8 cellular contexts compared by ENCODE assay signal in the genomic region with DNA sequence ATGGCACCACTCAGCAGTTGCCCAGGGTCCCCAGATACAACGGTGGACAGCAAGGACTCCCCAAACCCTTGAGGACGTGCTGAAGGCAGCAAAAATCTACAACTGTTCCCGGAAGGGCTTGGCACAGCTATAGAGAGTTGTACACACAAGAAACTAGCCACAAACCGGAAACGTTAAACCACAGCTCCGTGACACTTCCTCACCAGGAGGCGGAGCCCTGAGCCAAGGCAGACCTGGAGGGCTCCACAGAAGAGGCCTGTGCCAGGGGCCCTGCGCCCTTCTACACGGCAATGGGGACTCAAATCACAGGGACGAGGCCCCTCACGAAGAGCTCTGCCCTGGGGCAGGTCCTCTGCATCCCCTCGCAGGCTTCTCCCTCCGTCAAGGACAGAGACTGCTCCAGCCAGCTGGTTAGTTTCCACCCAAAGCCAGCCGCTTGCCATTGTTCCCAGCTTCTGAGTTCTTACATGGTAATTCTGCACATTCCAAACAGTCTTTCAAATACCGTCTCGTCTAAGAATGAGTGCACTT.
DNase-seq lines count a peak whose midpoint lies in the region; ATAC-seq and TF ChIP-seq lines count a peak whose summit lies in the region.

No MANE protein-coding gene starts in this region.

- H3K4me1 Mint-ChIP-seq in activated CD8-positive, alpha-beta T cell treated with anti-CD3 and anti-CD28 coated beads, Interleukin-2, amount 10 ng/mL, durations not matched to agents 7 days and 5 days (ENCODE audit: low read depth) = peaks cover 86% of the 10 kb centered on the region
- H3K4me1 Mint-ChIP-seq in endodermal cell (peaks cover 36% of the 10 kb centered on the region), nephron progenitor cell (peaks cover 88% of the 10 kb centered on the region)

- peak overlapping the region; percentile 77 for H3K27ac ChIP-seq in endodermal cell (ENCODE audit: low read depth, low read length)
- H3K27ac ChIP-seq in substantia nigra (ENCODE audit: low read depth, low read length, poor library complexity, severe bottlenecking) = peak overlapping the region; percentile 56

- no peak overlapping the region for H3K4me3 ChIP-seq in endodermal cell (ENCODE audit: low read length)

- no peaks in the 10 kb centered on the region for H3K9me3 Mint-ChIP-seq in activated CD8-positive, alpha-beta T cell treated with anti-CD3 and anti-CD28 coated beads, Interleukin-2, amount 10 ng/mL, durations not matched to agents 7 days and 5 days (ENCODE audit: insufficient read depth)
- H3K9me3 Mint-ChIP-seq in endodermal cell (no peaks in the 10 kb centered on the region), nephron progenitor cell (no peaks in the 10 kb centered on the region)

- CTCF ChIA-PET in activated CD8-positive, alpha-beta T cell treated with anti-CD3 and anti-CD28 coated beads, Interleukin-2, amount 10 ng/mL, durations not matched to agents 7 days and 5 days (lab: Charles Lee) = interaction anchor here (0.8 to 4.8 kb wide), 26 partner anchors 8 to 723 kb away, joined by 3 to 54 read pairs (median 6); no protein-coding TSS in a partner anchor

- no peaks in the 10 kb centered on the region for H3K27me3 ChIP-seq in endodermal cell (ENCODE audit: control insufficient read depth, insufficient read depth, low read length, poor library complexity, severe bottlenecking)

- DNase-seq in GM04504 (ENCODE audit: low read depth) (peak; percentile 62), HCEC 1CT (peak; percentile 82), NAMALWA (ENCODE audit: low spot score) (peak; percentile 91), endodermal cell (no peak), nephron progenitor cell (no peak), substantia nigra (lab: John Stamatoyannopoulos, UW) (peak in 17 of 49 donors; percentile 32 to 64 (median 43)), middle frontal gyrus (ENCODE audit: extremely low spot score, low spot score) (no peak)
- DNase-seq in activated CD8-positive, alpha-beta T cell treated with anti-CD3 and anti-CD28 coated beads, Interleukin-2, amount 10 ng/mL, durations not matched to agents 7 days and 5 days = peak; percentile 97

- no peaks in the 10 kb centered on the region for H3K27me3 Mint-ChIP-seq in activated CD8-positive, alpha-beta T cell treated with anti-CD3 and anti-CD28 coated beads, Interleukin-2, amount 10 ng/mL, durations not matched to agents 7 days and 5 days (ENCODE audit: low read depth)
- H3K27me3 Mint-ChIP-seq in endodermal cell (ENCODE audit: insufficient read depth) = no peaks in the 10 kb centered on the region
- no peaks in the 10 kb centered on the region for H3K27me3 Mint-ChIP-seq in nephron progenitor cell (ENCODE audit: low read depth, poor library complexity)

- peak overlapping the region; percentile 93 for H3K27ac Mint-ChIP-seq in activated CD8-positive, alpha-beta T cell treated with anti-CD3 and anti-CD28 coated beads, Interleukin-2, amount 10 ng/mL, durations not matched to agents 7 days and 5 days
- H3K27ac Mint-ChIP-seq in endodermal cell (peak overlapping the region; percentile 58), nephron progenitor cell (peak overlapping the region; percentile 74)

- H3K4me3 Mint-ChIP-seq in activated CD8-positive, alpha-beta T cell treated with anti-CD3 and anti-CD28 coated beads, Interleukin-2, amount 10 ng/mL, durations not matched to agents 7 days and 5 days = peak overlapping the region; percentile 86
- H3K4me3 Mint-ChIP-seq in endodermal cell (no peak overlapping the region), nephron progenitor cell (no peak overlapping the region)

- POLR2A ChIA-PET in activated CD8-positive, alpha-beta T cell treated with anti-CD3 and anti-CD28 coated beads, Interleukin-2, amount 10 ng/mL, durations not matched to agents 7 days and 5 days (lab: Charles Lee) = interaction anchor here (0.9 to 2.9 kb wide), 16 partner anchors 12 to 135 kb away, joined by 3 to 17 read pairs (median 6); partner anchors contain the start of gene HDAC4

- TF ChIP-seq CTCF in endodermal cell (conservative IDR thresholded peaks at IDR 0.05) (peak; percentile 27), nephron progenitor cell (IDR thresholded peaks at IDR 0.05) (no peak)

- H3K4me1 ChIP-seq in endodermal cell (ENCODE audit: control insufficient read depth, insufficient read depth, low read length) = peaks cover 13% of the 10 kb centered on the region

- ATAC-seq in activated CD8-positive, alpha-beta T cell treated with anti-CD3 and anti-CD28 coated beads, Interleukin-2, amount 10 ng/mL, durations not matched to agents 7 days and 5 days = peak; percentile 84

- H3K36me3 ChIP-seq in endodermal cell (ENCODE audit: control insufficient read depth, insufficient read depth, low read length) = no peaks in the 10 kb centered on the region

- H3K9ac ChIP-seq in endodermal cell (ENCODE audit: extremely low read depth, low read length, poor library complexity, severe bottlenecking) = no peak overlapping the region

- no peaks in the 10 kb centered on the region for H3K9me3 ChIP-seq in endodermal cell (ENCODE audit: control insufficient read depth, low read length)

- 80 to 92% methylated on average over 14 to 16 of the region's 16 CpGs for WGBS in endodermal cell (ENCODE audit: insufficient coverage in 1 of 2, insufficient read length in 1 of 2), 2 experiments

- peaks cover 32% of the 10 kb centered on the region for H3K36me3 Mint-ChIP-seq in activated CD8-positive, alpha-beta T cell treated with anti-CD3 and anti-CD28 coated beads, Interleukin-2, amount 10 ng/mL, durations not matched to agents 7 days and 5 days (ENCODE audit: low read depth)
- H3K36me3 Mint-ChIP-seq in endodermal cell (ENCODE audit: low read depth) (no peaks in the 10 kb centered on the region), nephron progenitor cell (ENCODE audit: low read depth) (peaks cover 16% of the 10 kb centered on the region)

Comparison
In these comparisons a context has a peak if more than half of its experiments do, and no peak if none do; other contexts are left out.
1. DNase-seq: peak in GM04504 (single experiment), HCEC 1CT (single experiment), NAMALWA (single experiment) and activated CD8-positive, alpha-beta T cell treated with anti-CD3 and anti-CD28 coated beads, Interleukin-2, amount 10 ng/mL, durations not matched to agents 7 days and 5 days (single experiment); none in endodermal cell (single experiment), nephron progenitor cell (single experiment) and middle frontal gyrus (single experiment).
2. Peak in every context shown above with its lines, with median percentiles within 50 percentile points of each other: H3K27ac Mint-ChIP-seq.